2 cellular contexts compared by ENCODE assay signal in the genomic region with DNA sequence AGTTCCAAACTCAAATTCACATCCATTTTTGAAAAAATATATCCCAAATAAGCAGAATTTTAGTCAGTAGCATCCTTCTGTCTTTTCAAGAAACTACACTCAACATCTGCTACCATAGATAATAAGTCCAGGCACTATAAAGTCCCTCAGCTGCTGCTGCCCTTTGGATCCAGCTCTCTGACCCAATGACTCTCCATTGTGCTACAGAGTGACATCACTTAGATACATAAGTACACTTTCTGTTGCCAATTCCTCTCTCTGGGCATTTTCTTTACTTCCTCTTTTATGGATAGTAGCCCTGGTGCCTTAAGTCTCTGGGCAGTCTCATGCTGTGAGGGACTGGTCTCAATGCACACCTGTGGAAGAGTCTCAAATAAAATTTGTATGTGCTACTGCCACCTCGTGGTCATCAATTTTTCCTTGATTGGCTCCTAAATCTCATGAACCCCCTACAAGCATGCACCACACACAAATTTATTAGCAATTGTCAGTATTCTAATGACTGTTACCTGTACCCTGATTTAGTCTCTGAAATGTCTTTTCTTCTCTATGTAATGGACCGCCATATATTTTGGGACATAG.
TF ChIP-seq lines count a peak whose summit lies in the region.

No MANE protein-coding gene starts in this region.

TF ChIP-seq in Ishikawa, 13 proteins besides CTCF, POLR2A, EP300 and RAD21 (continued from another document):
- TF ChIP-seq, protein P1, sequence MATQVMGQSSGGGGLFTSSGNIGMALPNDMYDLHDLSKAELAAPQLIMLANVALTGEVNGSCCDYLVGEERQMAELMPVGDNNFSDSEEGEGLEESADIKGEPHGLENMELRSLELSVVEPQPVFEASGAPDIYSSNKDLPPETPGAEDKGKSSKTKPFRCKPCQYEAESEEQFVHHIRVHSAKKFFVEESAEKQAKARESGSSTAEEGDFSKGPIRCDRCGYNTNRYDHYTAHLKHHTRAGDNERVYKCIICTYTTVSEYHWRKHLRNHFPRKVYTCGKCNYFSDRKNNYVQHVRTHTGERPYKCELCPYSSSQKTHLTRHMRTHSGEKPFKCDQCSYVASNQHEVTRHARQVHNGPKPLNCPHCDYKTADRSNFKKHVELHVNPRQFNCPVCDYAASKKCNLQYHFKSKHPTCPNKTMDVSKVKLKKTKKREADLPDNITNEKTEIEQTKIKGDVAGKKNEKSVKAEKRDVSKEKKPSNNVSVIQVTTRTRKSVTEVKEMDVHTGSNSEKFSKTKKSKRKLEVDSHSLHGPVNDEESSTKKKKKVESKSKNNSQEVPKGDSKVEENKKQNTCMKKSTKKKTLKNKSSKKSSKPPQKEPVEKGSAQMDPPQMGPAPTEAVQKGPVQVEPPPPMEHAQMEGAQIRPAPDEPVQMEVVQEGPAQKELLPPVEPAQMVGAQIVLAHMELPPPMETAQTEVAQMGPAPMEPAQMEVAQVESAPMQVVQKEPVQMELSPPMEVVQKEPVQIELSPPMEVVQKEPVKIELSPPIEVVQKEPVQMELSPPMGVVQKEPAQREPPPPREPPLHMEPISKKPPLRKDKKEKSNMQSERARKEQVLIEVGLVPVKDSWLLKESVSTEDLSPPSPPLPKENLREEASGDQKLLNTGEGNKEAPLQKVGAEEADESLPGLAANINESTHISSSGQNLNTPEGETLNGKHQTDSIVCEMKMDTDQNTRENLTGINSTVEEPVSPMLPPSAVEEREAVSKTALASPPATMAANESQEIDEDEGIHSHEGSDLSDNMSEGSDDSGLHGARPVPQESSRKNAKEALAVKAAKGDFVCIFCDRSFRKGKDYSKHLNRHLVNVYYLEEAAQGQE (IDR thresholded peaks at IDR 0.05; ENCODE audit: low read depth) = no peak

TF ChIP-seq in WTC11, 78 proteins besides CTCF, POLR2A, EP300 and RAD21 (continued from another document):
- no peak for TF ChIP-seq ESRRA (CRISPR knock-in tag; IDR thresholded peaks at IDR 0.05; ENCODE audit: borderline replicate concordance)
